16 cellular contexts compared by ENCODE assay signal in the genomic region with DNA sequence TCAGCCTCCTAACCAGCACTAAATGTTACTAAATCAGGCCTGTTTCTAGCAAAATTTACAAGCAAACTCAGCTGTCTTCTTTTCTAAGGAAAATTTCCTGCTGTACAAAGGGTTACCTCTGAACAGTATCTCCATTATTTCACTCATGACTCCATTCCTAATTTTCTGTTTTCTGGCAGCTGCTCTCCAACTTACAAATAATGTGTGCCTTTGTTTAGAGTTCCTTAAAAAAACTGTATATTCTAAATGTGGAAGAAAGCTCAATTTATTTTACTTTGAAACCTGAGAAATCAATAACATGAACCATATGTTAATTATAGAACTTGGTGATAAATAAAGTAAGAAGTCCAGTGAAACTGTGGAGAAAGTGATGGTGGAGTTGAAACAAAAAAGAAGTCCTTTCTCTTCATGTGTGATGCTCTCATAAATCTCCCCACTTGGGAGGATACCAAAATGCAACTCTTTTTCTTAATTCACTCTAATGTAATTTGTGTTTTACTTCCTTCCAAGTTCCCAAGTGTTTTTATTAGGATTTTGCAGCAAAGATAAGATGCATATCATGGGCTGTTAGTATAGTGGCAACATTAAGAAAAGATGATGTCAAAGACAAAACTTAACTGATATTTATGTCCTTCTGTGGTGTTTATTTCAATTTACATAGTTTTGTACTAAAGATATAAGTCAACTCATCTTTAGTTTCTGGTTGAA.
DNase-seq lines count a peak whose midpoint lies in the region; ATAC-seq and TF ChIP-seq lines count a peak whose summit lies in the region.
"Had no signal": no experiment of that assay in that cellular context is flagged by ENCODE, and none has a peak within 500 bp of the region (broad histone marks: within the 10 kb centered on the region; RNA-seq: fewer than 3 reads in every experiment).

No MANE protein-coding gene starts in this region.

- H3K4me3 Mint-ChIP-seq in activated naive CD8-positive, alpha-beta T cell = no peak overlapping the region
- no peak overlapping the region for H3K4me3 Mint-ChIP-seq in activated naive CD8-positive, alpha-beta T cell treated with anti-CD3 and anti-CD28 coated beads, Interleukin-2, amount 50 U/mL, for 24 hours
- no peak overlapping the region for H3K4me3 Mint-ChIP-seq in activated T-helper 17 cell treated with anti-CD3 and anti-CD28 coated beads, Interleukin-2, amount 50 U/mL, for 72 hours

- TF ChIP-seq CTCF in tibial artery (IDR thresholded peaks at IDR 0.05) = no peak

- H3K36me3 Mint-ChIP-seq in activated naive CD8-positive, alpha-beta T cell = peaks cover 33% of the 10 kb centered on the region
- peaks cover 72% of the 10 kb centered on the region for H3K36me3 Mint-ChIP-seq in activated naive CD8-positive, alpha-beta T cell treated with anti-CD3 and anti-CD28 coated beads, Interleukin-2, amount 50 U/mL, for 24 hours (ENCODE audit: low read depth)
- H3K36me3 Mint-ChIP-seq in activated T-helper 17 cell treated with anti-CD3 and anti-CD28 coated beads, Interleukin-2, amount 50 U/mL, for 72 hours (ENCODE audit: low read depth) = peaks cover 81% of the 10 kb centered on the region

- H3K4me3 ChIP-seq in tibial artery = no peak overlapping the region
- H3K4me3 ChIP-seq: esophagus muscularis mucosa, thoracic aorta had no signal

- intact Hi-C loops in tibial artery (cut with DNase I; ENCODE audit: low total_unique reads) = loop anchor here (10.0 kb wide), 1 partner anchor 47 kb away; no protein-coding TSS in a partner anchor

- DNase-seq in activated naive CD8-positive, alpha-beta T cell treated with anti-CD3 and anti-CD28 coated beads, Interleukin-2, amount 50 U/mL, for 24 hours = no peak
- DNase-seq in left kidney (ENCODE audit: low read depth, low spot score) = peak; percentile 45
- no peak for DNase-seq in tibial artery
- no peak for DNase-seq in NCI-H510A treated with DMSO at 0.1 percent for 48 hours (lab: John Stamatoyannopoulos, UW)
- DNase-seq: activated CD8-positive, alpha-beta memory T cell treated with anti-CD3 and anti-CD28 coated beads for 24 hours; activated naive CD4-positive, alpha-beta T cell treated with anti-CD3 and anti-CD28 coated beads, Interleukin-2, amount 50 U/mL, for 16 hours; DMS 273 treated with DMSO at 0.1 percent for 48 hours; NCI-H2029; NCI-H748 treated with DMSO at 0.1 percent for 48 hours had no signal

- ATAC-seq in activated naive CD8-positive, alpha-beta T cell treated with anti-CD3 and anti-CD28 coated beads, Interleukin-2, amount 50 U/mL, for 24 hours = no peak
- ATAC-seq in activated T-helper 17 cell treated with anti-CD3 and anti-CD28 coated beads, Interleukin-2, amount 50 U/mL, for 72 hours (replicated peaks) = no peak
- ATAC-seq in GM21737 (IDR thresholded peaks at IDR 0.05; ENCODE audit: unreplicated experiment) = no peak
- no peak for ATAC-seq in GM21619 (IDR thresholded peaks at IDR 0.05; ENCODE audit: unreplicated experiment)

- no peaks in the 10 kb centered on the region for H3K9me3 ChIP-seq in tibial artery
- H3K9me3 ChIP-seq: esophagus muscularis mucosa, neutrophil, thoracic aorta had no signal

- peaks cover 38% of the 10 kb centered on the region for H3K4me1 Mint-ChIP-seq in activated naive CD8-positive, alpha-beta T cell (ENCODE audit: low read depth)
- H3K4me1 Mint-ChIP-seq in activated naive CD8-positive, alpha-beta T cell treated with anti-CD3 and anti-CD28 coated beads, Interleukin-2, amount 50 U/mL, for 24 hours = peaks cover 45% of the 10 kb centered on the region
- H3K4me1 Mint-ChIP-seq in activated T-helper 17 cell treated with anti-CD3 and anti-CD28 coated beads, Interleukin-2, amount 50 U/mL, for 72 hours = peaks cover 32% of the 10 kb centered on the region

- peak overlapping the region; percentile 26 to 57 for H3K27ac ChIP-seq in tibial artery
- H3K27ac ChIP-seq: neutrophil had no signal

- H3K36me3 ChIP-seq in tibial artery = no peaks in the 10 kb centered on the region
- H3K36me3 ChIP-seq: esophagus muscularis mucosa, neutrophil, thoracic aorta had no signal

- H3K27me3 ChIP-seq in tibial artery = no peaks in the 10 kb centered on the region
- H3K27me3 ChIP-seq: esophagus muscularis mucosa, neutrophil had no signal

- H3K27me3 Mint-ChIP-seq in activated naive CD8-positive, alpha-beta T cell = no peaks in the 10 kb centered on the region
- no peaks in the 10 kb centered on the region for H3K27me3 Mint-ChIP-seq in activated naive CD8-positive, alpha-beta T cell treated with anti-CD3 and anti-CD28 coated beads, Interleukin-2, amount 50 U/mL, for 24 hours
- H3K27me3 Mint-ChIP-seq in activated T-helper 17 cell treated with anti-CD3 and anti-CD28 coated beads, Interleukin-2, amount 50 U/mL, for 72 hours = no peaks in the 10 kb centered on the region

- H3K4me1 ChIP-seq in tibial artery = peaks cover 0 to 59% (median 7%) of the 10 kb centered on the region in 4 donors

- peak overlapping the region; percentile 17 for H3K27ac Mint-ChIP-seq in activated naive CD8-positive, alpha-beta T cell
- no peak overlapping the region for H3K27ac Mint-ChIP-seq in activated naive CD8-positive, alpha-beta T cell treated with anti-CD3 and anti-CD28 coated beads, Interleukin-2, amount 50 U/mL, for 24 hours
- H3K27ac Mint-ChIP-seq in activated T-helper 17 cell treated with anti-CD3 and anti-CD28 coated beads, Interleukin-2, amount 50 U/mL, for 72 hours = peak overlapping the region; percentile 52

- no peaks in the 10 kb centered on the region for H3K9me3 Mint-ChIP-seq in activated naive CD8-positive, alpha-beta T cell (ENCODE audit: low read depth)
- H3K9me3 Mint-ChIP-seq in activated naive CD8-positive, alpha-beta T cell treated with anti-CD3 and anti-CD28 coated beads, Interleukin-2, amount 50 U/mL, for 24 hours = no peaks in the 10 kb centered on the region
- no peaks in the 10 kb centered on the region for H3K9me3 Mint-ChIP-seq in activated T-helper 17 cell treated with anti-CD3 and anti-CD28 coated beads, Interleukin-2, amount 50 U/mL, for 72 hours
